In the genomic region with DNA sequence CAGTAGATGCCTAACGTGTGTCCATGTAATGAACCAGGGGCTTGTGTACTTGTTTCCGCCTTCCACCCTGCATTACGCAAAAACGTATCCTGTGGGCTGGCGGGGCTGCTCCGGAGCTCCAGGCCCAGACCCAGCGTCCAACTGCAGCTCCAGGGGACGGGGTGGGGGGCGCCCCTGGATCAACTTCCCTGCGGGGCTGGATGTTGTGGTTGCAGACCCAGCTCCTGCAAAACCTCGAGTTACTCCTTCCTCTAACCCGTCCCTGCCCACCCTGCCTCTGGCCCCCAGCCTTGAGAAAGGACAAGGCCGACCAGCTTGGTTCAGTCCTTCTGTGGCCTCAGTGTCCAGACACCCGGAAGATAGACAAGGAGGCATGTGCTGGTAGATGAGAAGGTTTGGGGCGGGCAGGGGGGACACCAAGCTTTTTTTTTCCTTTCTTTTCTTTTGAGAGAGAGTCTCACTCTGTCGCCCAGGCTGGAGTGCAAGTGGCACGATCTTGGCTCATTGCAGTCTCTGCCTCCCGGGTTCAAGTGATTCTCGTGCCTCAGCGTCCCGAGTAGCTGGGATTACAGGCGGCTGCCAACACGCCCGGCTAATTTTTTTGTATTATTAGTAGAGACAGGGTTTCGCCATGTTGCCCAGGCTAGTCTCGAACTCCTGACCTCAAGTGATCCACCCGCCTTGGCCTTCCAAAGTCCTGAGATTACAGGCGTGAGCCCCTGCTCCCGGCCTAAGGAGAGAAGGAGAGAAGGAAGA, we compare ENCODE assay signal across 2 cellular contexts.
TF ChIP-seq lines count a peak whose summit lies in the region.

No MANE protein-coding gene starts in this region.

TF ChIP-seq in SK-N-SH, 30 proteins besides CTCF, POLR2A, EP300 and RAD21 (continued from another document):
- TF ChIP-seq SMC3 (IDR thresholded peaks at IDR 0.05; ENCODE audit: low read depth, low read length): no peak
- TF ChIP-seq, protein P1, sequence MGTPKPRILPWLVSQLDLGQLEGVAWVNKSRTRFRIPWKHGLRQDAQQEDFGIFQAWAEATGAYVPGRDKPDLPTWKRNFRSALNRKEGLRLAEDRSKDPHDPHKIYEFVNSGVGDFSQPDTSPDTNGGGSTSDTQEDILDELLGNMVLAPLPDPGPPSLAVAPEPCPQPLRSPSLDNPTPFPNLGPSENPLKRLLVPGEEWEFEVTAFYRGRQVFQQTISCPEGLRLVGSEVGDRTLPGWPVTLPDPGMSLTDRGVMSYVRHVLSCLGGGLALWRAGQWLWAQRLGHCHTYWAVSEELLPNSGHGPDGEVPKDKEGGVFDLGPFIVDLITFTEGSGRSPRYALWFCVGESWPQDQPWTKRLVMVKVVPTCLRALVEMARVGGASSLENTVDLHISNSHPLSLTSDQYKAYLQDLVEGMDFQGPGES (IDR thresholded peaks at IDR 0.05; ENCODE audit: low read depth, low read length): no peak
- no peak for TF ChIP-seq MEF2A (IDR thresholded peaks at IDR 0.05; ENCODE audit: borderline replicate concordance, low read depth)
- TF ChIP-seq FOXM1 (IDR thresholded peaks at IDR 0.05; ENCODE audit: low read depth): no peak
- no peak for TF ChIP-seq TAF1 (IDR thresholded peaks at IDR 0.05; ENCODE audit: borderline replicate concordance, low read depth, low read length)
- TF ChIP-seq POLR2AphosphoS5 (IDR thresholded peaks at IDR 0.05; ENCODE audit: low read depth, low read length): no peak
- TF ChIP-seq, protein P2, sequence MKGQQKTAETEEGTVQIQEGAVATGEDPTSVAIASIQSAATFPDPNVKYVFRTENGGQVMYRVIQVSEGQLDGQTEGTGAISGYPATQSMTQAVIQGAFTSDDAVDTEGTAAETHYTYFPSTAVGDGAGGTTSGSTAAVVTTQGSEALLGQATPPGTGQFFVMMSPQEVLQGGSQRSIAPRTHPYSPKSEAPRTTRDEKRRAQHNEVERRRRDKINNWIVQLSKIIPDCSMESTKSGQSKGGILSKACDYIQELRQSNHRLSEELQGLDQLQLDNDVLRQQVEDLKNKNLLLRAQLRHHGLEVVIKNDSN (IDR thresholded peaks at IDR 0.05; ENCODE audit: borderline replicate concordance, low read depth): no peak
- TF ChIP-seq, protein P3, sequence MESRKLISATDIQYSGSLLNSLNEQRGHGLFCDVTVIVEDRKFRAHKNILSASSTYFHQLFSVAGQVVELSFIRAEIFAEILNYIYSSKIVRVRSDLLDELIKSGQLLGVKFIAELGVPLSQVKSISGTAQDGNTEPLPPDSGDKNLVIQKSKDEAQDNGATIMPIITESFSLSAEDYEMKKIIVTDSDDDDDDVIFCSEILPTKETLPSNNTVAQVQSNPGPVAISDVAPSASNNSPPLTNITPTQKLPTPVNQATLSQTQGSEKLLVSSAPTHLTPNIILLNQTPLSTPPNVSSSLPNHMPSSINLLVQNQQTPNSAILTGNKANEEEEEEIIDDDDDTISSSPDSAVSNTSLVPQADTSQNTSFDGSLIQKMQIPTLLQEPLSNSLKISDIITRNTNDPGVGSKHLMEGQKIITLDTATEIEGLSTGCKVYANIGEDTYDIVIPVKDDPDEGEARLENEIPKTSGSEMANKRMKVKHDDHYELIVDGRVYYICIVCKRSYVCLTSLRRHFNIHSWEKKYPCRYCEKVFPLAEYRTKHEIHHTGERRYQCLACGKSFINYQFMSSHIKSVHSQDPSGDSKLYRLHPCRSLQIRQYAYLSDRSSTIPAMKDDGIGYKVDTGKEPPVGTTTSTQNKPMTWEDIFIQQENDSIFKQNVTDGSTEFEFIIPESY (IDR thresholded peaks at IDR 0.05; ENCODE audit: borderline replicate concordance, low read depth): no peak
- no peak for TF ChIP-seq CHD2 (IDR thresholded peaks at IDR 0.05; ENCODE audit: low read length, partially characterized antibody)
- TF ChIP-seq EZH2phosphoT487 (IDR thresholded peaks at IDR 0.05; ENCODE audit: borderline replicate concordance, low read depth): no peak

TF ChIP-seq in SK-N-SH treated with all-trans-retinoic acid at 6 μM for 48 hours, 23 proteins besides CTCF, POLR2A, EP300 and RAD21:
- TF ChIP-seq, protein P4, sequence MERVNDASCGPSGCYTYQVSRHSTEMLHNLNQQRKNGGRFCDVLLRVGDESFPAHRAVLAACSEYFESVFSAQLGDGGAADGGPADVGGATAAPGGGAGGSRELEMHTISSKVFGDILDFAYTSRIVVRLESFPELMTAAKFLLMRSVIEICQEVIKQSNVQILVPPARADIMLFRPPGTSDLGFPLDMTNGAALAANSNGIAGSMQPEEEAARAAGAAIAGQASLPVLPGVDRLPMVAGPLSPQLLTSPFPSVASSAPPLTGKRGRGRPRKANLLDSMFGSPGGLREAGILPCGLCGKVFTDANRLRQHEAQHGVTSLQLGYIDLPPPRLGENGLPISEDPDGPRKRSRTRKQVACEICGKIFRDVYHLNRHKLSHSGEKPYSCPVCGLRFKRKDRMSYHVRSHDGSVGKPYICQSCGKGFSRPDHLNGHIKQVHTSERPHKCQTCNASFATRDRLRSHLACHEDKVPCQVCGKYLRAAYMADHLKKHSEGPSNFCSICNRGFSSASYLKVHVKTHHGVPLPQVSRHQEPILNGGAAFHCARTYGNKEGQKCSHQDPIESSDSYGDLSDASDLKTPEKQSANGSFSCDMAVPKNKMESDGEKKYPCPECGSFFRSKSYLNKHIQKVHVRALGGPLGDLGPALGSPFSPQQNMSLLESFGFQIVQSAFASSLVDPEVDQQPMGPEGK (CRISPR knock-in tag; IDR thresholded peaks at IDR 0.05; ENCODE audit: borderline replicate concordance): no peak
- TF ChIP-seq ZFP30 (CRISPR knock-in tag; IDR thresholded peaks at IDR 0.05) (no peak), BACH2 (CRISPR knock-in tag; IDR thresholded peaks at IDR 0.05; ENCODE audit: borderline replicate concordance) (no peak), ZC3H10 (CRISPR knock-in tag; IDR thresholded peaks at IDR 0.05) (no peak), ISL1 (CRISPR knock-in tag; IDR thresholded peaks at IDR 0.05) (no peak), TCF4 (CRISPR knock-in tag; IDR thresholded peaks at IDR 0.05; ENCODE audit: borderline replicate concordance) (no peak), OSR1 (CRISPR knock-in tag; IDR thresholded peaks at IDR 0.05) (no peak), ZFP3 (CRISPR knock-in tag; IDR thresholded peaks at IDR 0.05) (no peak), ESRRG (CRISPR knock-in tag; IDR thresholded peaks at IDR 0.05) (no peak), ZNF565 (CRISPR knock-in tag; conservative IDR thresholded peaks at IDR 0.05; ENCODE audit: low read depth) (no peak)
- TF ChIP-seq, protein P5, sequence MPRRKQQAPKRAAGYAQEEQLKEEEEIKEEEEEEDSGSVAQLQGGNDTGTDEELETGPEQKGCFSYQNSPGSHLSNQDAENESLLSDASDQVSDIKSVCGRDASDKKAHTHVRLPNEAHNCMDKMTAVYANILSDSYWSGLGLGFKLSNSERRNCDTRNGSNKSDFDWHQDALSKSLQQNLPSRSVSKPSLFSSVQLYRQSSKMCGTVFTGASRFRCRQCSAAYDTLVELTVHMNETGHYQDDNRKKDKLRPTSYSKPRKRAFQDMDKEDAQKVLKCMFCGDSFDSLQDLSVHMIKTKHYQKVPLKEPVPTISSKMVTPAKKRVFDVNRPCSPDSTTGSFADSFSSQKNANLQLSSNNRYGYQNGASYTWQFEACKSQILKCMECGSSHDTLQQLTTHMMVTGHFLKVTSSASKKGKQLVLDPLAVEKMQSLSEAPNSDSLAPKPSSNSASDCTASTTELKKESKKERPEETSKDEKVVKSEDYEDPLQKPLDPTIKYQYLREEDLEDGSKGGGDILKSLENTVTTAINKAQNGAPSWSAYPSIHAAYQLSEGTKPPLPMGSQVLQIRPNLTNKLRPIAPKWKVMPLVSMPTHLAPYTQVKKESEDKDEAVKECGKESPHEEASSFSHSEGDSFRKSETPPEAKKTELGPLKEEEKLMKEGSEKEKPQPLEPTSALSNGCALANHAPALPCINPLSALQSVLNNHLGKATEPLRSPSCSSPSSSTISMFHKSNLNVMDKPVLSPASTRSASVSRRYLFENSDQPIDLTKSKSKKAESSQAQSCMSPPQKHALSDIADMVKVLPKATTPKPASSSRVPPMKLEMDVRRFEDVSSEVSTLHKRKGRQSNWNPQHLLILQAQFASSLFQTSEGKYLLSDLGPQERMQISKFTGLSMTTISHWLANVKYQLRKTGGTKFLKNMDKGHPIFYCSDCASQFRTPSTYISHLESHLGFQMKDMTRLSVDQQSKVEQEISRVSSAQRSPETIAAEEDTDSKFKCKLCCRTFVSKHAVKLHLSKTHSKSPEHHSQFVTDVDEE (CRISPR knock-in tag; IDR thresholded peaks at IDR 0.05): no peak; the same call in 1 of the 2 replicates
- TF ChIP-seq, protein P6, sequence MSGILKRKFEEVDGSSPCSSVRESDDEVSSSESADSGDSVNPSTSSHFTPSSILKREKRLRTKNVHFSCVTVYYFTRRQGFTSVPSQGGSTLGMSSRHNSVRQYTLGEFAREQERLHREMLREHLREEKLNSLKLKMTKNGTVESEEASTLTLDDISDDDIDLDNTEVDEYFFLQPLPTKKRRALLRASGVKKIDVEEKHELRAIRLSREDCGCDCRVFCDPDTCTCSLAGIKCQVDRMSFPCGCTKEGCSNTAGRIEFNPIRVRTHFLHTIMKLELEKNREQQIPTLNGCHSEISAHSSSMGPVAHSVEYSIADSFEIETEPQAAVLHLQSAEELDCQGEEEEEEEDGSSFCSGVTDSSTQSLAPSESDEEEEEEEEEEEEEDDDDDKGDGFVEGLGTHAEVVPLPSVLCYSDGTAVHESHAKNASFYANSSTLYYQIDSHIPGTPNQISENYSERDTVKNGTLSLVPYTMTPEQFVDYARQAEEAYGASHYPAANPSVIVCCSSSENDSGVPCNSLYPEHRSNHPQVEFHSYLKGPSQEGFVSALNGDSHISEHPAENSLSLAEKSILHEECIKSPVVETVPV (CRISPR knock-in tag; IDR thresholded peaks at IDR 0.05): no peak
